Comparison of ENCODE assay signal across 24 cellular contexts in the genomic region with DNA sequence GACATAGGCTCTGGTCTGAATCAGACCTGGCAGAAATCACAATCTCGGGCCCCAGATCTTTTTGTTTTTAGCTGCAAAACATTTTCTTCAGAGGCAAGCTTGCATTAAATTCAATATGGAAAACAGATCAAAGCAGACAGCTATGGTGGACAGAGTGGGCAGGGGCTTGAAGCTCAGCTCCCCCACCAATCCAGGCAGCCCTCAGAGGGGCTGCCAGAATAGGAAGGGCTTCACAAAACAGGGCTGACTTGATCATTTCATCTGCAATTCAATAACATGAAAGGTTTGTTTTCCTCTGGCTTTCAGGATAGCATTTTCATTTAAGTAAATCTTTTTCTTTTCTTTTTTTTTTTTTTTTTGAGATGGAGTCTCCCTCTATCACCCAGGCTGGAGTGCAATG. TPM values are rescaled to one million over a fixed set of nuclear protein-coding genes. Genes with fewer than 3 reads are reported as not detected.
A peak's percentile ranks its signal among the peaks of the same experiment; 100 is the strongest.
DNase-seq lines count a peak whose midpoint lies in the region; ATAC-seq, FAIRE-seq and TF ChIP-seq lines count a peak whose summit lies in the region.
"Had no signal": no experiment of that assay in that cellular context is flagged by ENCODE, and none has a peak within 500 bp of the region (broad histone marks: within the 10 kb centered on the region; RNA-seq: fewer than 3 reads in every experiment).

No MANE protein-coding gene starts in this region.

- TF ChIP-seq EP300 in K562 (IDR thresholded peaks at IDR 0.05; ENCODE audit: low read length) = no peak

- H4K20me1 ChIP-seq in DND-41 (ENCODE audit: insufficient read depth, low read length) (no peaks in the 10 kb centered on the region), K562 (replicated peaks; ENCODE audit: control insufficient read depth, insufficient read depth, low read length) (no peaks in the 10 kb centered on the region)
- H4K20me1 ChIP-seq: BLaER1 treated with 17β-estradiol and CSF1 and Interleukin-3, amounts not matched to agents 10 nM and 100 nM had no signal

- WGBS in K562 (ENCODE audit: insufficient coverage, low coverage, missing lambda C conversion rate) = 83% methylated on average over 1 of the region's 1 CpG

- no peaks in the 10 kb centered on the region for H3K9me3 Mint-ChIP-seq in stimulated activated memory B cell treated with anti-CD40 and anti-IgM and Interleukin-4, amounts not matched to agents 10 μg/mL and 1 μg/mL and 100 μg/mL, for 72 hours
- H3K9me3 Mint-ChIP-seq: CD14-positive monocyte; CD4-positive, alpha-beta T cell; CD8-positive, alpha-beta memory T cell; H9; HFFc6 had no signal

- H3K4me1 Mint-ChIP-seq in stimulated activated memory B cell treated with anti-CD40 and anti-IgM and Interleukin-4, amounts not matched to agents 10 μg/mL and 1 μg/mL and 100 μg/mL, for 72 hours = peaks cover 5% of the 10 kb centered on the region
- H3K4me1 Mint-ChIP-seq: CD14-positive monocyte had no signal

- H3K27me3 Mint-ChIP-seq in stimulated activated memory B cell treated with anti-CD40 and anti-IgM and Interleukin-4, amounts not matched to agents 10 μg/mL and 1 μg/mL and 100 μg/mL, for 72 hours = no peaks in the 10 kb centered on the region
- H3K27me3 Mint-ChIP-seq: CD4-positive, alpha-beta T cell; CD8-positive, alpha-beta memory T cell had no signal

- H3K27ac ChIP-seq in DND-41 (ENCODE audit: low read length) (0 out of 2 replicates have a peak overlapping the region, but pooled peaks have one; percentile 8), HEK293 (ENCODE audit: extremely low read depth, low read depth, low read length) (no peak overlapping the region), K562 (ENCODE audit: extremely low read depth, low read depth, low read length) (no peak overlapping the region), lower lobe of right lung (no peak overlapping the region)
- H3K27ac ChIP-seq: A549; BLaER1 treated with 17β-estradiol and CSF1 and Interleukin-3, amounts not matched to agents 10 nM and 100 nM; GM23248 had no signal

- no peak overlapping the region for H3K4me3 Mint-ChIP-seq in stimulated activated memory B cell treated with anti-CD40 and anti-IgM and Interleukin-4, amounts not matched to agents 10 μg/mL and 1 μg/mL and 100 μg/mL, for 72 hours
- H3K4me3 Mint-ChIP-seq: CD14-positive monocyte; CD4-positive, alpha-beta T cell; CD8-positive, alpha-beta memory T cell; H9; HFFc6 had no signal

- H3K27me3 ChIP-seq in DND-41 (ENCODE audit: insufficient read depth, low read length, poor library complexity) = no peaks in the 10 kb centered on the region
- H3K27me3 ChIP-seq in K562 (ENCODE audit: control insufficient read depth in 2 of 2, insufficient read depth in 2 of 2, low read length in 2 of 2) = no peaks in the 10 kb centered on the region
- H3K27me3 ChIP-seq in lower lobe of right lung (ENCODE audit: low read depth) = no peaks in the 10 kb centered on the region
- H3K27me3 ChIP-seq: BE2C; BLaER1 treated with 17β-estradiol and CSF1 and Interleukin-3, amounts not matched to agents 10 nM and 100 nM had no signal

- no peaks in the 10 kb centered on the region for H3K4me1 ChIP-seq in DND-41 (ENCODE audit: insufficient read depth, low read length)
- no peaks in the 10 kb centered on the region; the same call in 1 of the 2 replicates for H3K4me1 ChIP-seq in HEK293 (ENCODE audit: control insufficient read depth, insufficient read depth, low read length)
- H3K4me1 ChIP-seq in K562 (replicated peaks in 1 of 2; ENCODE audit: control insufficient read depth in 2 of 2, insufficient read depth in 2 of 2, low read length in 2 of 2) = no peaks in the 10 kb centered on the region
- H3K4me1 ChIP-seq in lower lobe of right lung = no peaks in the 10 kb centered on the region
- H3K4me1 ChIP-seq: BE2C had no signal

- H3K4me3 ChIP-seq in DND-41 (ENCODE audit: low read depth in 1 of 2, low read length in 2 of 2) (no peak overlapping the region), HEK293 (ENCODE audit: low read depth, low read length) (no peak overlapping the region), K562 (no peak overlapping the region), lower lobe of right lung (no peak overlapping the region)
- H3K4me3 ChIP-seq: A549; BLaER1 treated with 17β-estradiol and CSF1 and Interleukin-3, amounts not matched to agents 10 nM and 100 nM; GM23248 had no signal

- H3K36me3 ChIP-seq in DND-41 (ENCODE audit: insufficient read depth, low read length) = peaks cover 62% of the 10 kb centered on the region
- H3K36me3 ChIP-seq in HEK293 (ENCODE audit: control insufficient read depth in 2 of 2, insufficient read depth in 1 of 2, low read length in 2 of 2) = peaks cover 4 to 42% of the 10 kb centered on the region in 2 experiments
- peaks cover 73% of the 10 kb centered on the region for H3K36me3 ChIP-seq in K562 (ENCODE audit: control insufficient read depth, insufficient read depth, low read length)
- peaks cover 21% of the 10 kb centered on the region for H3K36me3 ChIP-seq in lower lobe of right lung

- TF ChIP-seq CTCF in DND-41 (IDR thresholded peaks at IDR 0.05; ENCODE audit: borderline replicate concordance, extremely low read depth, low read length, poor library complexity, severe bottlenecking) (no peak), HEK293 (tag by site-specific recombination; IDR thresholded peaks at IDR 0.05) (no peak), K562 (IDR thresholded peaks at IDR 0.05 in 2 of 3, conservative IDR thresholded peaks at IDR 0.05 in 1 of 3; ENCODE audit: insufficient read depth in 2 of 3, low read depth in 1 of 3, low read length in 3 of 3) (no peak), lower lobe of right lung (IDR thresholded peaks at IDR 0.05) (no peak)

- H3K9ac ChIP-seq in DND-41 (ENCODE audit: low read depth, low read length) (no peak overlapping the region), K562 (ENCODE audit: insufficient read depth in 1 of 2, low read depth in 2 of 2, low read length in 2 of 2) (no peak overlapping the region)
- H3K9ac ChIP-seq: BLaER1 treated with 17β-estradiol and CSF1 and Interleukin-3, amounts not matched to agents 10 nM and 100 nM; GM23248 had no signal

- BruUV-seq in K562 (replicated peaks; lab: Mats Ljungman, UMichigan) = no TSS peak

- H2AFZ ChIP-seq in DND-41 (ENCODE audit: low read depth, low read length) = no peak overlapping the region
- H2AFZ ChIP-seq in K562 (ENCODE audit: low read depth, low read length) = no peak overlapping the region
- H2AFZ ChIP-seq: GM23248 had no signal

- H3K79me2 ChIP-seq in DND-41 (ENCODE audit: insufficient read depth, low read length) (no peaks in the 10 kb centered on the region), K562 (ENCODE audit: control insufficient read depth, insufficient read depth, low read length) (0 out of 3 replicates have a peak, but pooled peaks cover 5% of the 10 kb centered on the region)

- in situ Hi-C loops in K562 (cut with MboI) = no loop called here

- peaks cover 21% of the 10 kb centered on the region for H3K36me3 Mint-ChIP-seq in stimulated activated memory B cell treated with anti-CD40 and anti-IgM and Interleukin-4, amounts not matched to agents 10 μg/mL and 1 μg/mL and 100 μg/mL, for 72 hours

- POLR2A ChIA-PET in HEK293 (lab: Yijun Ruan, JAX) (no interaction called here), K562 (lab: Yijun Ruan, JAX) (interaction anchor here (0.9 kb wide), 1 partner anchor 10 kb away, joined by 3 read pairs; no protein-coding TSS in a partner anchor)

- no peak overlapping the region for H3K27ac Mint-ChIP-seq in stimulated activated memory B cell treated with anti-CD40 and anti-IgM and Interleukin-4, amounts not matched to agents 10 μg/mL and 1 μg/mL and 100 μg/mL, for 72 hours
- H3K27ac Mint-ChIP-seq: CD14-positive monocyte; CD4-positive, alpha-beta T cell; H9; HFFc6 had no signal

- no peak for TF ChIP-seq POLR2A in K562 (conservative IDR thresholded peaks at IDR 0.05)

- CTCF ChIA-PET in HEK293 (lab: Yijun Ruan, JAX) (no interaction called here), K562 (lab: Yijun Ruan, JAX; ENCODE audit: low intra/inter-chr PET ratio) (interaction anchor here (0.7 kb wide), 1 partner anchor 441 kb away, joined by 3 read pairs; no protein-coding TSS in a partner anchor)

- no peaks in the 10 kb centered on the region for H3K9me1 ChIP-seq in K562 (ENCODE audit: control insufficient read depth, insufficient read depth, low read length)

- FAIRE-seq in K562 (lab: Jason Lieb, UNC) = no peak
- FAIRE-seq: A549, GM12892 had no signal

- DNase-seq in DND-41 (no peak), K562 (ENCODE audit: extremely low read depth in 1 of 4, low spot score in 3 of 4) (no peak), lower lobe of right lung (no peak), NCI-H748 (lab: John Stamatoyannopoulos, UW; ENCODE audit: unreplicated experiment) (no peak)
- DNase-seq: 8988T; ACHN; AML-193; BE2C; CD4-positive, alpha-beta T cell; CD8-positive, alpha-beta memory T cell; DMS 273 treated with DMSO at 0.1 percent for 48 hours; DMS53; DMS79 treated with DMSO at 0.1 percent for 48 hours; GM23248; H9; HFFc6 had no signal

- H3K9me3 ChIP-seq in DND-41 (ENCODE audit: insufficient read depth, low read length, severe bottlenecking) = no peaks in the 10 kb centered on the region
- H3K9me3 ChIP-seq in HEK293 (ENCODE audit: control insufficient read depth, insufficient read depth, low read depth, low read length) = no peaks in the 10 kb centered on the region
- no peaks in the 10 kb centered on the region for H3K9me3 ChIP-seq in K562 (replicated peaks; ENCODE audit: control insufficient read depth, insufficient read depth, low read depth, low read length)
- H3K9me3 ChIP-seq in lower lobe of right lung = no peaks in the 10 kb centered on the region
- H3K9me3 ChIP-seq: A549; BE2C; BLaER1 treated with 17β-estradiol and CSF1 and Interleukin-3, amounts not matched to agents 10 nM and 100 nM had no signal

- H3K4me2 ChIP-seq in DND-41 (ENCODE audit: insufficient read depth, low read length) (no peak overlapping the region), K562 (ENCODE audit: insufficient read depth, low read length) (no peak overlapping the region)
- H3K4me2 ChIP-seq: A549; BLaER1 treated with 17β-estradiol and CSF1 and Interleukin-3, amounts not matched to agents 10 nM and 100 nM had no signal

- intact Hi-C loops in K562 (cut with micrococcal nuclease) (no loop called here), lower lobe of right lung (cut with DNase I) (no loop called here)

- ATAC-seq in DND-41 (ENCODE audit: insufficient read depth, low read depth) = no peak
- no peak for ATAC-seq in K562
- ATAC-seq in lower lobe of right lung = no peak
- no peak for ATAC-seq in stimulated activated memory B cell treated with anti-CD40 and anti-IgM and Interleukin-4, amounts not matched to agents 10 μg/mL and 1 μg/mL and 100 μg/mL, for 72 hours
- ATAC-seq: A549, HCT116 had no signal

- TF ChIP-seq RAD21 in K562 (CRISPR knock-in tag; conservative IDR thresholded peaks at IDR 0.05 in 1 of 2, IDR thresholded peaks at IDR 0.05 in 1 of 2) = no peak

RNA-seq across cellular contexts. Expression of gene ALDH8A1, which starts 49.2 kb away (rescaled TPM):
- total RNA-seq in K562 (2011; cell fraction: chromatin; rRNA removed; ENCODE audit: low replicate concordance) = 0.55 and 0.74 TPM in 2 replicates
- not detected in 2 replicates for total RNA-seq in K562 (2011; cell fraction: nucleolus; rRNA removed)
- 0.76 TPM in 1 of 2 replicates, not detected in the other for total RNA-seq in K562 (2011; cell fraction: nucleoplasm; rRNA removed)
- total RNA-seq in K562 (2014; rRNA removed) = 0.04 and 0.05 TPM in 2 replicates
- 0.04 TPM in 1 of 2 replicates, not detected in the other for total RNA-seq in K562 (2014; rRNA removed; fragmentation: Illumina TruSeq; extraction: Trizol)
- total RNA-seq in K562 (2015; rRNA removed; fragmentation: Illumina TruSeq; extraction: Trizol) = 0.18 and 0.19 TPM in 2 replicates
- total RNA-seq in K562 (2021) = 0.16 and 0.18 TPM in 2 replicates
- 0.03 and 0.08 TPM in 2 replicates for polyA plus RNA-seq in K562 (2011; rRNA removed)
- 0.01 and 0.06 TPM in 2 replicates for polyA plus RNA-seq in K562 (2011; cell fraction: cytosol; rRNA removed)
- 0.21 TPM in 1 of 2 replicates, not detected in the other for polyA plus RNA-seq in K562 (2011; cell fraction: nucleus; rRNA removed)
- polyA plus RNA-seq in K562 (2012) = 0.04 and 0.05 TPM in 2 replicates
- polyA plus RNA-seq in K562 (2014; fragmentation: Illumina TruSeq; extraction: Trizol) = 0.08 TPM in 1 of 2 replicates, not detected in the other
- polyA plus RNA-seq in K562 (2014; fragmentation: Nextera tagmentation; extraction: Ambion mirVana) = under 1 TPM in 1 of 2 experiments, not detected in 1; 0.03 TPM
- 0.03 TPM in 2 replicates for polyA plus RNA-seq in K562 (2014; rRNA removed)
- polyA minus RNA-seq in K562 (2011; rRNA and poly(A)+ RNA removed) = 0.15 TPM in 1 of 2 replicates, not detected in the other
- not detected in 2 replicates for polyA minus RNA-seq in K562 (2011; cell fraction: cytosol; rRNA and poly(A)+ RNA removed)
- 0.78 TPM in 1 of 2 replicates, not detected in the other for polyA minus RNA-seq in K562 (2011; cell fraction: nucleus; rRNA and poly(A)+ RNA removed)
- 0.86 TPM for total RNA-seq in lower lobe of right lung
- total RNA-seq: GM23248, H4, H9, HFFc6 had no signal
- polyA plus RNA-seq: CD14-positive monocyte, GM23248 had no signal

RNA-seq across cellular contexts. Expression of gene HBS1L, which starts 55.5 kb away (rescaled TPM):
- 82.7 and 242 TPM in 2 replicates for total RNA-seq in K562 (2011; cell fraction: chromatin; rRNA removed; ENCODE audit: low replicate concordance)
- 27.5 and 35.5 TPM in 2 replicates for total RNA-seq in K562 (2011; cell fraction: nucleolus; rRNA removed)
- total RNA-seq in K562 (2011; cell fraction: nucleoplasm; rRNA removed) = 68.2 and 121 TPM in 2 replicates
- 133 and 145 TPM in 2 replicates for total RNA-seq in K562 (2014; rRNA removed)
- 184 and 207 TPM in 2 replicates for total RNA-seq in K562 (2014; rRNA removed; fragmentation: Illumina TruSeq; extraction: Trizol)
- total RNA-seq in K562 (2015; rRNA removed; fragmentation: Illumina TruSeq; extraction: Trizol) = 161 and 170 TPM in 2 replicates
- 128 and 140 TPM in 2 replicates for total RNA-seq in K562 (2021)
- 131 and 175 TPM in 2 replicates for polyA plus RNA-seq in K562 (2011; rRNA removed)
- 34.0 and 60.3 TPM in 2 replicates for polyA plus RNA-seq in K562 (2011; cell fraction: cytosol; rRNA removed)
- polyA plus RNA-seq in K562 (2011; cell fraction: nucleus; rRNA removed) = 57.7 and 92.5 TPM in 2 replicates
- 75.8 and 104 TPM in 2 replicates for polyA plus RNA-seq in K562 (2012)
- 117 and 121 TPM in 2 replicates for polyA plus RNA-seq in K562 (2014; fragmentation: Illumina TruSeq; extraction: Trizol)
- 100 to 1,000 TPM; 101 to 199 TPM for polyA plus RNA-seq in K562 (2014; fragmentation: Nextera tagmentation; extraction: Ambion mirVana)
- 115 and 120 TPM in 2 replicates for polyA plus RNA-seq in K562 (2014; rRNA removed)
- polyA minus RNA-seq in K562 (2011; rRNA and poly(A)+ RNA removed) = 345 and 377 TPM in 2 replicates
- 82.5 and 96.0 TPM in 2 replicates for polyA minus RNA-seq in K562 (2011; cell fraction: cytosol; rRNA and poly(A)+ RNA removed)
- polyA minus RNA-seq in K562 (2011; cell fraction: nucleus; rRNA and poly(A)+ RNA removed) = 84.1 and 152 TPM in 2 replicates
- total RNA-seq in lower lobe of right lung = 51.3 TPM
